Comparison of ENCODE assay signal across 22 cellular contexts in genomic region chr7:127702253-127702652, GRCh38.
"Had no signal": no experiment of that assay in that cellular context is flagged by ENCODE, and none has a peak within 500 bp of the region (broad histone marks: within the 10 kb centered on the region; RNA-seq: fewer than 3 reads in every experiment).

No MANE protein-coding gene starts in this region.

- H3K9me3 Mint-ChIP-seq: endodermal cell; naive thymus-derived CD4-positive, alpha-beta T cell; nephron progenitor cell; stimulated activated effector memory CD8-positive, alpha-beta T cell treated with anti-CD3 and anti-CD28 coated beads, Interleukin-12 subunit alpha, Interleukin-12 subunit beta, amount 100 ng/mL, for 72 hours; type B pancreatic cell had no signal

- H3K4me1 ChIP-seq: right atrium auricular region, suprapubic skin, thyroid gland had no signal

- H3K27ac Mint-ChIP-seq: endodermal cell; nephron progenitor cell; stimulated activated effector memory CD8-positive, alpha-beta T cell treated with anti-CD3 and anti-CD28 coated beads, Interleukin-12 subunit alpha, Interleukin-12 subunit beta, amount 100 ng/mL, for 72 hours; type B pancreatic cell had no signal

- FAIRE-seq: endothelial cell of umbilical vein, small intestine had no signal

- H3K27ac ChIP-seq: coronary artery, neutrophil, right atrium auricular region, suprapubic skin, thyroid gland, uterus had no signal

- H3K27me3 ChIP-seq: neutrophil, right atrium auricular region, suprapubic skin, thyroid gland, uterus had no signal

- H3K4me1 Mint-ChIP-seq: nephron progenitor cell had no signal

- H3K4me3 ChIP-seq: coronary artery, right atrium auricular region, suprapubic skin, thyroid gland, uterus had no signal

- DNase-seq: effector CD4-positive, alpha-beta T cell; endodermal cell; erythroblast; foreskin melanocyte; head of caudate nucleus; left colon; naive thymus-derived CD4-positive, alpha-beta T cell; nephron progenitor cell; small intestine; stimulated activated CD4-positive, alpha-beta T cell treated with anti-CD3 and anti-CD28 coated beads, Interleukin-12 subunit alpha, Interleukin-12 subunit beta, amount 100 ng/mL, for 4 hours; stimulated activated CD4-positive, alpha-beta T cell treated with anti-CD3 and anti-CD28 coated beads, Interleukin-2, amount 100 ng/mL, for 48 hours; stimulated activated CD8-positive, alpha-beta memory T cell treated with anti-CD3 and anti-CD28 coated beads, Interleukin-4, amount 100 ng/mL, for 48 hours; stimulated activated naive CD8-positive, alpha-beta T cell treated with anti-CD3 and anti-CD28 coated beads, Interleukin-15, Interleukin-2, amounts not matched to agents 100 U/mL and 50 U/mL, for 24 hours; thyroid gland; uterus had no signal

- H3K9me3 ChIP-seq: neutrophil, right atrium auricular region, suprapubic skin, thyroid gland, uterus had no signal

- H3K4me3 Mint-ChIP-seq: endodermal cell; naive thymus-derived CD4-positive, alpha-beta T cell; nephron progenitor cell; stimulated activated effector memory CD8-positive, alpha-beta T cell treated with anti-CD3 and anti-CD28 coated beads, Interleukin-12 subunit alpha, Interleukin-12 subunit beta, amount 100 ng/mL, for 72 hours; type B pancreatic cell had no signal

- H3K27me3 Mint-ChIP-seq: naive thymus-derived CD4-positive, alpha-beta T cell; type B pancreatic cell had no signal

- H3K36me3 ChIP-seq: uterus had no signal
